1 cellular context compared by ENCODE assay signal in genomic region chr1:186283374-186283773, GRCh38.
TF ChIP-seq lines count a peak whose summit lies in the region.

No MANE protein-coding gene starts in this region.

TF ChIP-seq in GM12878, 131 proteins besides CTCF, POLR2A, EP300 and RAD21 (continued from another document):
- TF ChIP-seq BCLAF1 (IDR thresholded peaks at IDR 0.05) = no peak
